Comparison of ENCODE assay signal across 9 cellular contexts in the genomic region with DNA sequence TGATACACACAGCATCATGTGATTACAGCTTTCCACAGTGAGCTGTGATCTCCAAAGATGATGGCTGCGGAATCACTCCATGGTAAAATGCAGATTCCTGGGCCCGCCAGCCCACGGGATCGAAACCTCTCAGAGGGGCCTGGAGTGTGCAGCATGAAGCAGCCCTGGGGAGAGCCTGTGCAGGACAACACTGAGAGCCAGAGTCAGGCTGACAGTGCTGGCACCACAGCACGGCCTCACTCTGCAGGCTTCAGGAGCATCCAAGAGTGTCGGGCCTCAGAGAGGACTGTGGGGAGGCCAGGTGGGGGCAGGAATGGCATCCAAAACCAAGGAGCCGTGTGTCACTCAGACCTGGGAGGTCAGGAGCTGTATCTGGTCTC.
"Had no signal": no experiment of that assay in that cellular context is flagged by ENCODE, and none has a peak within 500 bp of the region (broad histone marks: within the 10 kb centered on the region; RNA-seq: fewer than 3 reads in every experiment).

No MANE protein-coding gene starts in this region.

- H3K9me3 ChIP-seq: HAP-1 had no signal

- H3K4me3 ChIP-seq: GM23248, HAP-1 had no signal

- DNase-seq: GM23248, GOT3, H7, HFFc6 had no signal

- FAIRE-seq: HepG2 had no signal

- H3K36me3 ChIP-seq: HAP-1 had no signal

- H3K27me3 Mint-ChIP-seq: IgD-negative memory B cell had no signal

- H3K27ac ChIP-seq: GM23248, HL-60 had no signal

- H3K36me3 Mint-ChIP-seq: IgD-negative memory B cell had no signal

- H3K4me1 Mint-ChIP-seq: IgD-negative memory B cell had no signal

- ATAC-seq: HCT116, HepG2 had no signal

- H3K4me3 Mint-ChIP-seq: HFFc6, IgD-negative memory B cell had no signal

- H3K9ac ChIP-seq: GM23248 had no signal

- H3K27ac Mint-ChIP-seq: HFFc6, IgD-negative memory B cell had no signal

- H3K4me1 ChIP-seq: HAP-1 had no signal
